Comparison of ENCODE assay signal across 8 cellular contexts in genomic region chr15:90062023-90062728, GRCh38. TPM values are rescaled to one million over a fixed set of nuclear protein-coding genes. Genes with fewer than 3 reads are reported as not detected.
A peak's percentile ranks its signal among the peaks of the same experiment; 100 is the strongest.
DNase-seq lines count a peak whose midpoint lies in the region; ATAC-seq and TF ChIP-seq lines count a peak whose summit lies in the region.

No MANE protein-coding gene starts in this region.

- CTCF ChIA-PET in MCF 10A (lab: Yijun Ruan, JAX), result interaction anchor here (0.6 to 1.1 kb wide), 8 partner anchors 14 to 324 kb away, joined by 3 to 5 read pairs (median 3); no protein-coding TSS in a partner anchor

- POLR2A ChIA-PET in MCF 10A (lab: Yijun Ruan, JAX), result interaction anchor here (0.7 to 2.1 kb wide), 8 partner anchors 8 to 168 kb away, joined by 3 to 14 read pairs (median 6); partner anchors contain the start of gene AP3S2

- H3K27me3 ChIP-seq in lung (ENCODE audit: control insufficient read depth, insufficient read depth), result no peaks in the 10 kb centered on the region

- H3K27me3 Mint-ChIP-seq in MCF 10A (ENCODE audit: insufficient read depth, unreplicated experiment), result no peaks in the 10 kb centered on the region
- no peaks in the 10 kb centered on the region for H3K27me3 Mint-ChIP-seq in stimulated activated naive CD8-positive, alpha-beta T cell treated with anti-CD3 and anti-CD28 coated beads, Interleukin-15, amount 100 ng/mL, for 72 hours

- H3K9me3 Mint-ChIP-seq in MCF 10A (ENCODE audit: unreplicated experiment), result no peaks in the 10 kb centered on the region
- no peaks in the 10 kb centered on the region for H3K9me3 Mint-ChIP-seq in stimulated activated naive CD8-positive, alpha-beta T cell treated with anti-CD3 and anti-CD28 coated beads, Interleukin-15, amount 100 ng/mL, for 72 hours

- no peak overlapping the region for H3K4me3 Mint-ChIP-seq in MCF 10A (ENCODE audit: unreplicated experiment)
- peak overlapping the region; percentile 4 to 27 for H3K4me3 Mint-ChIP-seq in stimulated activated naive CD8-positive, alpha-beta T cell treated with anti-CD3 and anti-CD28 coated beads, Interleukin-15, amount 100 ng/mL, for 72 hours

- H3K36me3 Mint-ChIP-seq in MCF 10A (ENCODE audit: insufficient read depth, unreplicated experiment), result peaks cover 23% of the 10 kb centered on the region

- BruUV-seq in MCF 10A (replicated peaks; lab: Mats Ljungman, UMichigan), result no TSS peak

- TF ChIP-seq CTCF in MCF 10A (IDR thresholded peaks at IDR 0.05; ENCODE audit: unreplicated experiment) (no peak), lung (IDR thresholded peaks at IDR 0.05; ENCODE audit: control extremely low read depth, extremely low read depth) (no peak)

- DNase-seq in Jurkat, Clone E6-1 (ENCODE audit: low read depth, low spot score), result peak; percentile 60
- peak; percentile 57 to 65 for DNase-seq in SHP77 (lab: John Stamatoyannopoulos, UW)
- DNase-seq in MCF 10A (ENCODE audit: unreplicated experiment), result peak; percentile 95
- DNase-seq in lung (ENCODE audit: low spot score), result peak; percentile 77
- DNase-seq in stimulated activated naive CD8-positive, alpha-beta T cell treated with anti-CD3 and anti-CD28 coated beads, Interleukin-15, amount 100 ng/mL, for 72 hours, result peak in 1 of 2 donors; percentile 32
- no peak for DNase-seq in SIG-M5 (lab: John Stamatoyannopoulos, UW)

- H3K27ac Mint-ChIP-seq in MCF 10A (ENCODE audit: low read depth, unreplicated experiment), result peak overlapping the region; percentile 55
- peak overlapping the region; percentile 36 to 95 for H3K27ac Mint-ChIP-seq in stimulated activated naive CD8-positive, alpha-beta T cell treated with anti-CD3 and anti-CD28 coated beads, Interleukin-15, amount 100 ng/mL, for 72 hours

- intact Hi-C loops in MCF 10A (cut with micrococcal nuclease), result loop anchor here (1.0 kb wide), 1 partner anchor 58 kb away; no protein-coding TSS in a partner anchor

- H3K27ac ChIP-seq in lung (ENCODE audit: low read depth in 1 of 2, low read length in 1 of 2), result peak overlapping the region in 1 of 2 donors; percentile 90

- 46 to 65% methylated on average over 9 to 13 of the region's 13 CpGs for WGBS in lung, 2 donors

- H3K9me3 ChIP-seq in lung (ENCODE audit: control insufficient read depth in 2 of 2, insufficient read depth in 1 of 2, low read length in 1 of 2), result no peaks in the 10 kb centered on the region

- H3K4me1 Mint-ChIP-seq in MCF 10A (ENCODE audit: insufficient read depth, unreplicated experiment), result peaks cover 25% of the 10 kb centered on the region
- peaks cover 60% of the 10 kb centered on the region for H3K4me1 Mint-ChIP-seq in stimulated activated naive CD8-positive, alpha-beta T cell treated with anti-CD3 and anti-CD28 coated beads, Interleukin-15, amount 100 ng/mL, for 72 hours

- H3K36me3 ChIP-seq in lung (ENCODE audit: control insufficient read depth in 2 of 2, insufficient read depth in 2 of 2, low read length in 2 of 2), result peaks cover 0 to 4% of the 10 kb centered on the region in 2 donors

- peaks cover 3 to 60% of the 10 kb centered on the region in 2 donors for H3K4me1 ChIP-seq in lung (ENCODE audit: control insufficient read depth in 2 of 2, insufficient read depth in 2 of 2, low read length in 2 of 2)

- no peak overlapping the region for H3K4me3 ChIP-seq in Jurkat, Clone E6-1 (ENCODE audit: low read length)
- H3K4me3 ChIP-seq in lung, result no peak overlapping the region

- ATAC-seq in lung (ENCODE audit: insufficient read depth, low FRiP score) (peak; percentile 15), GM21825 (IDR thresholded peaks at IDR 0.05; ENCODE audit: unreplicated experiment) (no peak), GM18909 (IDR thresholded peaks at IDR 0.05; ENCODE audit: poor library complexity, unreplicated experiment) (no peak)
- ATAC-seq in stimulated activated naive CD8-positive, alpha-beta T cell treated with anti-CD3 and anti-CD28 coated beads, Interleukin-15, amount 100 ng/mL, for 72 hours, result no peak

RNA-seq across cellular contexts. Expression of gene IDH2, which starts 40.1 kb away (rescaled TPM):
- 437 TPM for polyA plus RNA-seq in Jurkat, Clone E6-1 (2012; ENCODE audit: insufficient read depth, insufficient read length)
- total RNA-seq in MCF 10A (2022) (4.2 and 10.2 TPM in 2 replicates), lung (10 to 100 TPM; 70.8 to 85.8 TPM)
- 10 to 100 TPM; 52.0 to 73.8 TPM for polyA plus RNA-seq in lung
